ENCODE assay signal across 17 cellular contexts in the genomic region with DNA sequence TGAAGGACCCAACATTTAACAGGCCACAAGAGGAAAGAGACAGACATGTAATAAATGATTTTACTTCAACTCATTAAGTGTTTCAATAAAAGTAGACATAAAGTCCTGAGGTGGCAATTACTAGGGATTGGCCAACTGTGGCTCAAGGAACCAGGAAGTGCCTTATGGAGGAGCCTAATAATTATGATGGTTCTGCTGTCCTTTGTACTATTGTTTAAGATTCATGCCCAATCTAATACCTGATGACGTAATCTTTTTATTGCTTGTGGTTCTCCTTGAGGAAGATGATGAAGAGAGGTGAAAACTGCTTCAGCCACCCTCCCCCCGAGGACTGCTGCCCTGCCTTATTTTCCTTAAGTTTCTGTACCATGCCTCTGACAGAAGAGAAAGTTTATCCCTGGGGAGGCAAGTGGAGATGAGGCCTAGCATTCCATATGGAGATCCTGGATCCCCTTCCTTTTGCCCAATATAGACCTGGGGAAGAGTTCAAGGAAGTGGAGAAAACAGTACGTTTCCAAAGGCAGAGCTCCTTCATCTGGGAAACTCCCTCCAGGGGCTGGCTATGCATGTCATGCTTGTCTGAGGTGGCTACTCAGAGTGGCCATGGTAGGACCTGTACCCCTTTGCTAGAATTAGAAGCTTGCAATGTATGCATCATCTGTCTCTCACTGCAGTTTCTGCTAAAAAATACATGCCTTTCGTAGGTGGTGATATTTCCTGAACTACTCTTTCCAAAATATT.
"Had no signal": no experiment of that assay in that cellular context is flagged by ENCODE, and none has a peak within 500 bp of the region (broad histone marks: within the 10 kb centered on the region; RNA-seq: fewer than 3 reads in every experiment).

No MANE protein-coding gene starts in this region.

- H3K9me3 ChIP-seq: transverse colon, uterus had no signal

- H3K4me3 Mint-ChIP-seq: activated CD4-positive, alpha-beta memory T cell treated with anti-CD3 and anti-CD28 coated beads, Interleukin-2, amount 10 ng/mL, durations not matched to agents 7 days and 5 days; activated CD8-positive, alpha-beta memory T cell treated with anti-CD3 and anti-CD28 coated beads, Interleukin-2, amount 10 ng/mL, durations not matched to agents 7 days and 5 days; activated naive CD8-positive, alpha-beta T cell; T-helper 2 cell treated with Interferon-gamma antibody and Interleukin-4, amounts not matched to agents 5 μg/mL and 100 μg/mL, for 36 hours had no signal

- H3K27ac Mint-ChIP-seq: activated CD4-positive, alpha-beta memory T cell treated with anti-CD3 and anti-CD28 coated beads, Interleukin-2, amount 10 ng/mL, durations not matched to agents 7 days and 5 days; activated CD8-positive, alpha-beta memory T cell treated with anti-CD3 and anti-CD28 coated beads, Interleukin-2, amount 10 ng/mL, durations not matched to agents 7 days and 5 days; activated naive CD8-positive, alpha-beta T cell; T-helper 2 cell treated with Interferon-gamma antibody and Interleukin-4, amounts not matched to agents 5 μg/mL and 100 μg/mL, for 36 hours had no signal

- H3K4me1 ChIP-seq: transverse colon, uterus had no signal

- H3K27me3 ChIP-seq: transverse colon, uterus had no signal

- H3K36me3 ChIP-seq: transverse colon, uterus had no signal

- DNase-seq: activated CD4-positive, alpha-beta memory T cell treated with anti-CD3 and anti-CD28 coated beads, Interleukin-2, amount 10 ng/mL, durations not matched to agents 7 days and 5 days; activated CD8-positive, alpha-beta memory T cell treated with anti-CD3 and anti-CD28 coated beads, Interleukin-2, amount 10 ng/mL, durations not matched to agents 7 days and 5 days; caudate nucleus; dorsolateral prefrontal cortex; foreskin melanocyte; glutamatergic neuron; hypothalamus; left ventricle myocardium superior; occipital lobe; posterior cingulate gyrus; retina; stimulated activated CD4-positive, alpha-beta T cell treated with anti-CD3 and anti-CD28 coated beads, Interleukin-2, amount 100 ng/mL, for 24 hours; stimulated activated naive CD4-positive, alpha-beta T cell treated with Interleukin-2 at 50 U/mL for 16 hours; transverse colon; uterus had no signal

- H3K36me3 Mint-ChIP-seq: activated CD8-positive, alpha-beta memory T cell treated with anti-CD3 and anti-CD28 coated beads, Interleukin-2, amount 10 ng/mL, durations not matched to agents 7 days and 5 days; activated naive CD8-positive, alpha-beta T cell had no signal

- H3K27ac ChIP-seq: dorsolateral prefrontal cortex, transverse colon, uterus had no signal

- H3K27me3 Mint-ChIP-seq: activated CD4-positive, alpha-beta memory T cell treated with anti-CD3 and anti-CD28 coated beads, Interleukin-2, amount 10 ng/mL, durations not matched to agents 7 days and 5 days; activated CD8-positive, alpha-beta memory T cell treated with anti-CD3 and anti-CD28 coated beads, Interleukin-2, amount 10 ng/mL, durations not matched to agents 7 days and 5 days; activated naive CD8-positive, alpha-beta T cell had no signal

- H3K4me1 Mint-ChIP-seq: activated CD4-positive, alpha-beta memory T cell treated with anti-CD3 and anti-CD28 coated beads, Interleukin-2, amount 10 ng/mL, durations not matched to agents 7 days and 5 days; activated CD8-positive, alpha-beta memory T cell treated with anti-CD3 and anti-CD28 coated beads, Interleukin-2, amount 10 ng/mL, durations not matched to agents 7 days and 5 days had no signal

- H3K4me3 ChIP-seq: dorsolateral prefrontal cortex, transverse colon, uterus had no signal

- ATAC-seq: activated CD8-positive, alpha-beta memory T cell treated with anti-CD3 and anti-CD28 coated beads, Interleukin-2, amount 10 ng/mL, durations not matched to agents 7 days and 5 days; left ventricle myocardium superior had no signal
